1 cellular context compared by ENCODE assay signal in genomic region chr3:72847751-72848702, GRCh38.
TF ChIP-seq lines count a peak whose summit lies in the region.

TSS of gene SHQ1 (minus strand) at chr3:72848445. CDS start at chr3:72848340, 105 bp downstream.

TF ChIP-seq in GM12878, 131 proteins besides CTCF, POLR2A, EP300 and RAD21 (continued from another document and continues in another):
- TF ChIP-seq GABPA (IDR thresholded peaks at IDR 0.05; ENCODE audit: low read depth) (peak; percentile 94), USF2 (IDR thresholded peaks at IDR 0.05; ENCODE audit: borderline replicate concordance, low read depth, low read length) (no peak; the same call in 1 of the 2 replicates), CHD2 (IDR thresholded peaks at IDR 0.05; ENCODE audit: borderline replicate concordance, low read depth, low read length) (0 out of 2 replicates have a peak, but pooled peaks have one; percentile 33), E2F4 (IDR thresholded peaks at IDR 0.05; ENCODE audit: low read depth, low read length) (peak; percentile 92), SMAD5 (IDR thresholded peaks at IDR 0.05; ENCODE audit: low read depth) (peak; percentile 75; the same call in 1 of the 2 replicates), MTA3 (IDR thresholded peaks at IDR 0.05; ENCODE audit: borderline replicate concordance, low read length) (0 out of 2 replicates have a peak, but pooled peaks have one; percentile 20), STAT3 (IDR thresholded peaks at IDR 0.05; ENCODE audit: low read depth, low read length) (no peak), PML (IDR thresholded peaks at IDR 0.05; ENCODE audit: low read length) (peak; percentile 3; the same call in 1 of the 2 replicates), NKRF (conservative IDR thresholded peaks at IDR 0.05) (peak; percentile 99), SP1 (IDR thresholded peaks at IDR 0.05; ENCODE audit: low read depth, low read length) (peak; percentile 22), ZNF24 (IDR thresholded peaks at IDR 0.05) (no peak), ZNF207 (IDR thresholded peaks at IDR 0.05; ENCODE audit: borderline replicate concordance) (peak; percentile 38; the same call in 1 of the 2 replicates), KDM1A (IDR thresholded peaks at IDR 0.05; ENCODE audit: borderline replicate concordance) (no peak), BHLHE40 (IDR thresholded peaks at IDR 0.05; ENCODE audit: borderline replicate concordance in 1 of 2, low read depth in 2 of 2, low read length in 1 of 2) (peak in 1 of 2 experiments; percentile 44; a peak in 1 of 4 replicates), JUNB (IDR thresholded peaks at IDR 0.05) (no peak), RELA (IDR thresholded peaks at IDR 0.05; ENCODE audit: borderline replicate concordance, partially characterized antibody) (no peak), SIN3A (IDR thresholded peaks at IDR 0.05; ENCODE audit: low read depth, low read length) (peak; percentile 100), CEBPZ (IDR thresholded peaks at IDR 0.05; ENCODE audit: low read depth, low read length) (no peak), CREM (IDR thresholded peaks at IDR 0.05; ENCODE audit: low read depth) (0 out of 2 replicates have a peak, but pooled peaks have one; percentile 4), CREB1 (IDR thresholded peaks at IDR 0.05; ENCODE audit: low read depth) (peak; percentile 50; the same call in 1 of the 2 replicates), MAX (IDR thresholded peaks at IDR 0.05; ENCODE audit: low read depth, low read length) (peak; percentile 93), TCF3 (IDR thresholded peaks at IDR 0.05; ENCODE audit: borderline replicate concordance, insufficient read depth, low read depth, low read length) (no peak), REST (IDR thresholded peaks at IDR 0.05; ENCODE audit: low read depth, low read length) (no peak), PKNOX1 (IDR thresholded peaks at IDR 0.05) (peak; percentile 45; the same call in 1 of the 2 replicates), RBBP5 (conservative IDR thresholded peaks at IDR 0.05) (0 out of 2 replicates have a peak, but pooled peaks have one; percentile 68), ZBTB40 (IDR thresholded peaks at IDR 0.05; ENCODE audit: borderline replicate concordance) (peak; percentile 93), POLR2AphosphoS2 (IDR thresholded peaks at IDR 0.05; ENCODE audit: low read depth, low read length) (peak; percentile 61; the same call in 1 of the 2 replicates), E4F1 (IDR thresholded peaks at IDR 0.05; ENCODE audit: borderline replicate concordance, partially characterized antibody) (peak; percentile 79), RB1 (IDR thresholded peaks at IDR 0.05; ENCODE audit: borderline replicate concordance) (peak; percentile 79; the same call in 1 of the 2 replicates), SMARCA5 (IDR thresholded peaks at IDR 0.05) (no peak), PAX5 (IDR thresholded peaks at IDR 0.05; ENCODE audit: borderline replicate concordance, low read depth, low read length) (0 out of 2 replicates have a peak, but pooled peaks have one; percentile 31), SPI1 (IDR thresholded peaks at IDR 0.05; ENCODE audit: borderline replicate concordance, insufficient read depth, low read depth, low read length) (peak; percentile 75; the same call in 1 of the 2 replicates), LARP7 (IDR thresholded peaks at IDR 0.05) (peak; percentile 68), MXI1 (IDR thresholded peaks at IDR 0.05; ENCODE audit: low read depth, low read length) (peak; percentile 99), CBX3 (IDR thresholded peaks at IDR 0.05; ENCODE audit: borderline replicate concordance, low read depth) (no peak), SMC3 (IDR thresholded peaks at IDR 0.05; ENCODE audit: borderline replicate concordance, low read length) (no peak), NRF1 (conservative IDR thresholded peaks at IDR 0.05; ENCODE audit: low read depth, low read length) (0 out of 2 replicates have a peak, but pooled peaks have one; percentile 23), IRF4 (IDR thresholded peaks at IDR 0.05; ENCODE audit: low read depth, low read length) (no peak)
